In genomic region chr19:48444933-48445194, GRCh38 we compare ENCODE assay signal across 9 cellular contexts. TPM values are rescaled to one million over a fixed set of nuclear protein-coding genes. Genes with fewer than 3 reads are reported as not detected.
A peak's percentile ranks its signal among the peaks of the same experiment; 100 is the strongest.
DNase-seq lines count a peak whose midpoint lies in the region; ATAC-seq, FAIRE-seq and TF ChIP-seq lines count a peak whose summit lies in the region.
"Had no signal": no experiment of that assay in that cellular context is flagged by ENCODE, and none has a peak within 500 bp of the region (broad histone marks: within the 10 kb centered on the region; RNA-seq: fewer than 3 reads in every experiment).

No MANE protein-coding gene starts in this region.

- H3K79me2 ChIP-seq in GM12878 (ENCODE audit: control insufficient read depth, insufficient read depth, low read length), result peaks cover 17% of the 10 kb centered on the region

- intact Hi-C loops in GM12878 (cut with micrococcal nuclease; ENCODE audit: unreplicated experiment) (loop anchor here (1.0 kb wide), 1 partner anchor 94 kb away; no protein-coding TSS in a partner anchor), mucosa of descending colon (cut with DNase I, micrococcal nuclease) (no loop called here)

- SMC1A ChIA-PET in GM12878 (lab: Charles Lee; ENCODE audit: uncharacterized antibody, unreplicated experiment), result interaction anchor here (0.8 to 1.8 kb wide), 4 partner anchors 25 to 131 kb away, joined by 3 to 8 read pairs (median 4); partner anchors contain the start of gene KDELR1

- no peaks in the 10 kb centered on the region for H3K9me3 ChIP-seq in HEK293 (ENCODE audit: control insufficient read depth, insufficient read depth, low read depth, low read length)
- H3K9me3 ChIP-seq in GM12878 (replicated peaks; ENCODE audit: control insufficient read depth, insufficient read depth, low read length), result no peaks in the 10 kb centered on the region
- H3K9me3 ChIP-seq in mucosa of descending colon, result no peaks in the 10 kb centered on the region

- 0% methylated on average over 3 of the region's 3 CpGs for WGBS in GM12878 (ENCODE audit: insufficient coverage, insufficient replicate concordance, low lambda C conversion rate, missing lambda C conversion rate)

- peak overlapping the region; percentile 88 for H3K4me2 ChIP-seq in GM12878 (ENCODE audit: control insufficient read depth, insufficient read depth)

- peaks cover 0 to 1% of the 10 kb centered on the region in 2 experiments; a peak in 1 of 4 replicates for H3K27me3 ChIP-seq in GM12878 (replicated peaks in 1 of 2; ENCODE audit: control insufficient read depth in 2 of 2, insufficient read depth in 2 of 2, low read length in 1 of 2)

- peak overlapping the region; percentile 65 for H3K27ac ChIP-seq in HEK293 (ENCODE audit: extremely low read depth, low read depth, low read length)
- H3K27ac ChIP-seq in GM12878 (ENCODE audit: control insufficient read depth, insufficient read depth), result no peak overlapping the region

- in situ Hi-C loops in GM12878 (cut with MboI), result no loop called here

- H3K4me3 ChIP-seq in AG04449 (ENCODE audit: low read depth, low read length) (peak overlapping the region; percentile 90), HEK293 (ENCODE audit: low read depth, low read length) (no peak overlapping the region; the same call in 1 of the 2 replicates), GM12878 (peak overlapping the region; percentile 87), mucosa of descending colon (peak overlapping the region; percentile 63)

- DNase-seq in AG04449 (ENCODE audit: low read depth, low spot score) (no peak), GM12878 (ENCODE audit: low read depth, low spot score) (no peak), mucosa of descending colon (no peak), germinal center (ENCODE audit: low spot score) (no peak), NCI-H146 treated with DMSO at 0.1 percent for 48 hours (lab: John Stamatoyannopoulos, UW; ENCODE audit: unreplicated experiment) (no peak)
- no peak for DNase-seq in stimulated activated naive CD4-positive, alpha-beta T cell treated with Interleukin-2 at 50 U/mL for 16 hours (lab: John Stamatoyannopoulos, UW)
- DNase-seq in activated CD4-positive, alpha-beta T cell treated with anti-CD3 and anti-CD28 coated beads for 1 hour, result no peak
- DNase-seq: occipital lobe had no signal

- RAD21 ChIA-PET in GM12878 (lab: Charles Lee; ENCODE audit: unreplicated experiment), result interaction anchor here (0.5 to 1.7 kb wide), 5 partner anchors 46 to 139 kb away, joined by 3 to 10 read pairs (median 4); partner anchors contain the start of gene KDELR1

- ATAC-seq in GM12878 (no peak), mucosa of descending colon (no peak)

- TF ChIP-seq RAD21 in GM12878 (IDR thresholded peaks at IDR 0.05; ENCODE audit: insufficient read depth, low read depth, low read length), result no peak

- FAIRE-seq in GM12878 (lab: Jason Lieb, UNC), result no peak

- no peaks in the 10 kb centered on the region for H4K20me1 ChIP-seq in GM12878 (ENCODE audit: control insufficient read depth, insufficient read depth)

- TF ChIP-seq POLR2A in GM12878 (IDR thresholded peaks at IDR 0.05; ENCODE audit: low read depth, low read length), result no peak

- POLR2A ChIA-PET in AG04449 (lab: Yijun Ruan, JAX) (interaction anchor here (0.6 to 2.2 kb wide), 3 partner anchors 53 to 241 kb away, joined by 3 to 6 read pairs (median 3); partner anchors contain the start of gene KDELR1), HEK293 (lab: Yijun Ruan, JAX) (interaction anchor here (1.0 to 1.5 kb wide), 3 partner anchors 48 to 81 kb away, joined by 5 to 14 read pairs (median 5); partner anchors contain the start of genes KDELR1, SYNGR4 and TMEM143), GM12878 (lab: Charles Lee) (interaction anchor here (0.6 to 1.0 kb wide), 3 partner anchors 23 to 81 kb away, joined by 3 to 8 read pairs (median 4); partner anchors contain the start of genes SYNGR4 and TMEM143)

- H3K36me3 ChIP-seq in HEK293 (ENCODE audit: control insufficient read depth in 2 of 2, insufficient read depth in 1 of 2, low read length in 2 of 2) (peaks cover 29 to 32% of the 10 kb centered on the region in 2 experiments), GM12878 (ENCODE audit: control insufficient read depth in 2 of 2, insufficient read depth in 2 of 2, low read length in 1 of 2) (peaks cover 2 to 8% of the 10 kb centered on the region in 2 experiments), mucosa of descending colon (ENCODE audit: low read depth) (no peaks in the 10 kb centered on the region)

- peak overlapping the region; percentile 79 for H3K9ac ChIP-seq in GM12878 (ENCODE audit: control insufficient read depth, insufficient read depth, low read length)

- TF ChIP-seq CTCF in AG04449 (IDR thresholded peaks at IDR 0.05; ENCODE audit: insufficient read depth, low read length, missing control alignments) (no peak), HEK293 (tag by site-specific recombination; IDR thresholded peaks at IDR 0.05) (no peak), GM12878 (IDR thresholded peaks at IDR 0.05 in 2 of 3, conservative IDR thresholded peaks at IDR 0.05 in 1 of 3; ENCODE audit: control insufficient read depth in 2 of 3, extremely low read depth in 1 of 3, insufficient read depth in 1 of 3, low read depth in 3 of 3, low read length in 3 of 3) (no peak), mucosa of descending colon (IDR thresholded peaks at IDR 0.05) (no peak)

- BruUV-seq in GM12878 (replicated peaks; lab: Mats Ljungman, UMichigan), result TSS peak; percentile 88

- TF ChIP-seq EP300 in GM12878 (IDR thresholded peaks at IDR 0.05; ENCODE audit: borderline replicate concordance in 1 of 2, control insufficient read depth in 1 of 2, low read depth in 2 of 2, low read length in 2 of 2), result no peak

- H3K4me1 ChIP-seq in HEK293 (ENCODE audit: control insufficient read depth, insufficient read depth, low read length) (peaks cover 8% of the 10 kb centered on the region), GM12878 (ENCODE audit: control insufficient read depth, insufficient read depth, low read length) (peaks cover 25% of the 10 kb centered on the region), mucosa of descending colon (ENCODE audit: low read depth) (peaks cover 17% of the 10 kb centered on the region)

- CTCF ChIA-PET in AG04449 (lab: Yijun Ruan, JAX) (interaction anchor here (0.6 to 3.8 kb wide), 25 partner anchors 8 to 144 kb away, joined by 3 to 23 read pairs (median 5); partner anchors contain the start of genes GRIN2D, KCNJ14 and KDELR1), HEK293 (lab: Yijun Ruan, JAX) (interaction anchor here (0.5 to 0.9 kb wide), 7 partner anchors 22 to 1314 kb away, joined by 3 to 6 read pairs (median 3); partner anchors contain the start of gene KDELR1), GM12878 (lab: Yijun Ruan, JAX) (interaction anchor here (0.6 to 3.3 kb wide), 5 partner anchors 24 to 1408 kb away, joined by 3 to 18 read pairs (median 4); partner anchors contain the start of gene KDELR1)

- H2AFZ ChIP-seq in GM12878 (ENCODE audit: control insufficient read depth, low read depth, low read length), result peak overlapping the region; percentile 84

RNA-seq across cellular contexts. Expression of gene GRWD1, which starts 0.9 kb away (rescaled TPM):
- total RNA-seq in GM12878 (2013; cell fraction: nucleolus; rRNA removed), result 22.0 and 26.3 TPM in 2 replicates
- total RNA-seq in GM12878 (2014; rRNA removed), result 26.5 and 30.6 TPM in 2 replicates
- total RNA-seq in GM12878 (2014; rRNA removed; fragmentation: Illumina TruSeq; extraction: Trizol), result 22.4 and 30.9 TPM in 2 replicates
- 75.8 and 79.0 TPM in 2 replicates for total RNA-seq in GM12878 (2021)
- polyA plus RNA-seq in GM12878 (2011; ENCODE audit: low read depth), result 6.1 TPM
- polyA plus RNA-seq in GM12878 (2011; rRNA removed), result 17.4 and 26.4 TPM in 2 replicates
- polyA plus RNA-seq in GM12878 (2011; cell fraction: cytosol; rRNA removed), result 33.3 and 42.0 TPM in 2 replicates
- 24.8 and 43.8 TPM in 2 replicates for polyA plus RNA-seq in GM12878 (2011; cell fraction: nucleus; rRNA removed)
- 20.2 and 22.0 TPM in 2 replicates for polyA plus RNA-seq in GM12878 (2012)
- 9.2 and 14.0 TPM in 2 replicates for polyA plus RNA-seq in GM12878 (2014; fragmentation: Illumina TruSeq; extraction: Trizol)
- 1 to 10 TPM; 1.4 to 3.0 TPM for polyA plus RNA-seq in GM12878 (2014; fragmentation: Nextera tagmentation; extraction: Ambion mirVana)
- polyA plus RNA-seq in GM12878 (2014; rRNA removed), result 44.6 and 46.5 TPM in 2 replicates
- 100 to 1,000 TPM; 103 TPM for polyA plus RNA-seq in GM12878 (2016; fragmentation: Nextera tagmentation; extraction: Ambion mirVana)
- 12.8 and 20.6 TPM in 2 replicates for polyA minus RNA-seq in GM12878 (2011; rRNA and poly(A)+ RNA removed)
- polyA minus RNA-seq in GM12878 (2011; cell fraction: cytosol; rRNA and poly(A)+ RNA removed), result 14.4 and 21.1 TPM in 2 replicates
- polyA minus RNA-seq in GM12878 (2011; cell fraction: nucleus; rRNA and poly(A)+ RNA removed), result 9.4 and 20.5 TPM in 2 replicates
- 10 to 100 TPM; 19.7 to 26.8 (median 24.3) TPM for total RNA-seq in mucosa of descending colon

RNA-seq across cellular contexts. Expression of gene KCNJ14, which starts 10.5 kb away (rescaled TPM):
- total RNA-seq in GM12878 (2013; cell fraction: nucleolus; rRNA removed), result 3.0 TPM in 2 replicates
- total RNA-seq in GM12878 (2014; rRNA removed) (0.38 and 0.40 TPM in 2 replicates), GM12878 (2014; rRNA removed; fragmentation: Illumina TruSeq; extraction: Trizol) (0.41 and 0.45 TPM in 2 replicates), GM12878 (2021) (1.3 and 1.4 TPM in 2 replicates), mucosa of descending colon (1 to 10 TPM in 1 of 3 donors, under 1 TPM in 2; 0.46 to 1.3 (median 0.67) TPM)
- 0.38 TPM for polyA plus RNA-seq in GM12878 (2011; ENCODE audit: low read depth)
- polyA plus RNA-seq in GM12878 (2011; rRNA removed) (0.16 and 0.24 TPM in 2 replicates), GM12878 (2014; fragmentation: Illumina TruSeq; extraction: Trizol) (0.48 and 0.59 TPM in 2 replicates), GM12878 (2014; fragmentation: Nextera tagmentation; extraction: Ambion mirVana) (under 1 TPM; 0.26 to 0.34 TPM), GM12878 (2014; rRNA removed) (0.72 and 0.93 TPM in 2 replicates), GM12878 (2016; fragmentation: Nextera tagmentation; extraction: Ambion mirVana) (under 1 TPM; 0.30 to 0.68 TPM)
- polyA plus RNA-seq in GM12878 (2011; cell fraction: cytosol; rRNA removed), result 0.19 and 0.22 TPM in 2 replicates
- 1.2 TPM in 2 replicates for polyA plus RNA-seq in GM12878 (2011; cell fraction: nucleus; rRNA removed)
- polyA plus RNA-seq in GM12878 (2012), result 0.51 and 0.62 TPM in 2 replicates
- polyA minus RNA-seq in GM12878 (2011; rRNA and poly(A)+ RNA removed), result 0.73 and 1.3 TPM in 2 replicates
- polyA minus RNA-seq in GM12878 (2011; cell fraction: cytosol; rRNA and poly(A)+ RNA removed), result 0.21 and 0.27 TPM in 2 replicates
- polyA minus RNA-seq in GM12878 (2011; cell fraction: nucleus; rRNA and poly(A)+ RNA removed), result 0.60 and 1.5 TPM in 2 replicates

RNA-seq across cellular contexts. Expression of gene CYTH2, which starts 24.3 kb away (rescaled TPM):
- total RNA-seq in GM12878 (2013; cell fraction: nucleolus; rRNA removed), result 43.7 and 54.0 TPM in 2 replicates
- total RNA-seq in GM12878 (2014; rRNA removed), result 18.5 and 24.6 TPM in 2 replicates
- 11.0 and 13.9 TPM in 2 replicates for total RNA-seq in GM12878 (2014; rRNA removed; fragmentation: Illumina TruSeq; extraction: Trizol)
- total RNA-seq in GM12878 (2021), result 28.2 and 29.9 TPM in 2 replicates
- 13.5 TPM for polyA plus RNA-seq in GM12878 (2011; ENCODE audit: low read depth)
- polyA plus RNA-seq in GM12878 (2011; rRNA removed), result 16.0 and 26.4 TPM in 2 replicates
- 29.0 and 32.3 TPM in 2 replicates for polyA plus RNA-seq in GM12878 (2011; cell fraction: cytosol; rRNA removed)
- polyA plus RNA-seq in GM12878 (2011; cell fraction: nucleus; rRNA removed), result 58.9 and 66.4 TPM in 2 replicates
- 21.4 and 25.9 TPM in 2 replicates for polyA plus RNA-seq in GM12878 (2012)
- 8.6 and 18.8 TPM in 2 replicates for polyA plus RNA-seq in GM12878 (2014; fragmentation: Illumina TruSeq; extraction: Trizol)
- 1 to 10 TPM; 1.3 to 1.6 TPM for polyA plus RNA-seq in GM12878 (2014; fragmentation: Nextera tagmentation; extraction: Ambion mirVana)
- polyA plus RNA-seq in GM12878 (2014; rRNA removed), result 26.6 and 28.7 TPM in 2 replicates
- 10 to 100 TPM; 25.6 to 31.9 TPM for polyA plus RNA-seq in GM12878 (2016; fragmentation: Nextera tagmentation; extraction: Ambion mirVana)
- 21.4 and 34.4 TPM in 2 replicates for polyA minus RNA-seq in GM12878 (2011; rRNA and poly(A)+ RNA removed)
- polyA minus RNA-seq in GM12878 (2011; cell fraction: cytosol; rRNA and poly(A)+ RNA removed), result 7.7 and 7.9 TPM in 2 replicates
- polyA minus RNA-seq in GM12878 (2011; cell fraction: nucleus; rRNA and poly(A)+ RNA removed), result 17.8 and 26.8 TPM in 2 replicates
- total RNA-seq in mucosa of descending colon, result 10 to 100 TPM; 66.3 to 86.9 (median 69.3) TPM

RNA-seq across cellular contexts. Expression of gene GRIN2D, which starts 51.4 kb away (rescaled TPM):
- total RNA-seq in GM12878 (2013; cell fraction: nucleolus; rRNA removed), result 0.58 and 0.83 TPM in 2 replicates
- total RNA-seq in GM12878 (2014; rRNA removed) (0.05 and 0.06 TPM in 2 replicates), GM12878 (2014; rRNA removed; fragmentation: Illumina TruSeq; extraction: Trizol) (0.05 TPM in 1 of 2 replicates, not detected in the other), GM12878 (2021) (0.32 and 0.38 TPM in 2 replicates), mucosa of descending colon (under 1 TPM; 0.26 to 0.46 (median 0.35) TPM)
- polyA plus RNA-seq in GM12878 (2011; ENCODE audit: low read depth), result 0.09 TPM
- polyA plus RNA-seq in GM12878 (2011; rRNA removed) (0.03 TPM in 2 replicates), GM12878 (2014; fragmentation: Illumina TruSeq; extraction: Trizol) (0.07 TPM in 1 of 2 replicates, not detected in the other), GM12878 (2014; fragmentation: Nextera tagmentation; extraction: Ambion mirVana) (not detected), GM12878 (2014; rRNA removed) (0.03 and 0.04 TPM in 2 replicates), GM12878 (2016; fragmentation: Nextera tagmentation; extraction: Ambion mirVana) (under 1 TPM; 0.03 TPM)
- polyA plus RNA-seq in GM12878 (2011; cell fraction: cytosol; rRNA removed), result 0.02 and 0.04 TPM in 2 replicates
- polyA plus RNA-seq in GM12878 (2011; cell fraction: nucleus; rRNA removed), result 0.13 and 0.22 TPM in 2 replicates
- polyA plus RNA-seq in GM12878 (2012), result 0.29 and 0.32 TPM in 2 replicates
- polyA minus RNA-seq in GM12878 (2011; rRNA and poly(A)+ RNA removed), result 0.05 TPM in 1 of 2 replicates, not detected in the other
- not detected in 2 replicates for polyA minus RNA-seq in GM12878 (2011; cell fraction: cytosol; rRNA and poly(A)+ RNA removed)
- polyA minus RNA-seq in GM12878 (2011; cell fraction: nucleus; rRNA and poly(A)+ RNA removed), result 0.10 and 0.12 TPM in 2 replicates

RNA-seq across cellular contexts. Expression of gene KDELR1, which starts 53.5 kb away (rescaled TPM):
- total RNA-seq in GM12878 (2013; cell fraction: nucleolus; rRNA removed), result 22.9 and 23.8 TPM in 2 replicates
- total RNA-seq in GM12878 (2014; rRNA removed), result 34.8 and 35.9 TPM in 2 replicates
- total RNA-seq in GM12878 (2014; rRNA removed; fragmentation: Illumina TruSeq; extraction: Trizol), result 25.2 and 26.8 TPM in 2 replicates
- total RNA-seq in GM12878 (2021), result 70.7 and 71.0 TPM in 2 replicates
- 38.9 TPM for polyA plus RNA-seq in GM12878 (2011; ENCODE audit: low read depth)
- 24.5 and 52.5 TPM in 2 replicates for polyA plus RNA-seq in GM12878 (2011; rRNA removed)
- 40.6 and 54.5 TPM in 2 replicates for polyA plus RNA-seq in GM12878 (2011; cell fraction: cytosol; rRNA removed)
- polyA plus RNA-seq in GM12878 (2011; cell fraction: nucleus; rRNA removed), result 39.0 and 39.8 TPM in 2 replicates
- polyA plus RNA-seq in GM12878 (2012), result 74.1 and 86.4 TPM in 2 replicates
- polyA plus RNA-seq in GM12878 (2014; fragmentation: Illumina TruSeq; extraction: Trizol), result 52.3 and 67.3 TPM in 2 replicates
- polyA plus RNA-seq in GM12878 (2014; fragmentation: Nextera tagmentation; extraction: Ambion mirVana), result 10 to 100 TPM in 1 of 2 experiments, 1 to 10 TPM in 1; 2.3 to 13.2 TPM
- 38.0 and 44.6 TPM in 2 replicates for polyA plus RNA-seq in GM12878 (2014; rRNA removed)
- polyA plus RNA-seq in GM12878 (2016; fragmentation: Nextera tagmentation; extraction: Ambion mirVana), result 10 to 100 TPM; 54.3 to 59.1 TPM
- polyA minus RNA-seq in GM12878 (2011; rRNA and poly(A)+ RNA removed), result 31.0 and 33.4 TPM in 2 replicates
- 24.6 and 34.2 TPM in 2 replicates for polyA minus RNA-seq in GM12878 (2011; cell fraction: cytosol; rRNA and poly(A)+ RNA removed)
- polyA minus RNA-seq in GM12878 (2011; cell fraction: nucleus; rRNA and poly(A)+ RNA removed), result 6.9 and 14.1 TPM in 2 replicates
- 100 to 1,000 TPM; 144 to 214 (median 200) TPM for total RNA-seq in mucosa of descending colon
